In the genomic region with DNA sequence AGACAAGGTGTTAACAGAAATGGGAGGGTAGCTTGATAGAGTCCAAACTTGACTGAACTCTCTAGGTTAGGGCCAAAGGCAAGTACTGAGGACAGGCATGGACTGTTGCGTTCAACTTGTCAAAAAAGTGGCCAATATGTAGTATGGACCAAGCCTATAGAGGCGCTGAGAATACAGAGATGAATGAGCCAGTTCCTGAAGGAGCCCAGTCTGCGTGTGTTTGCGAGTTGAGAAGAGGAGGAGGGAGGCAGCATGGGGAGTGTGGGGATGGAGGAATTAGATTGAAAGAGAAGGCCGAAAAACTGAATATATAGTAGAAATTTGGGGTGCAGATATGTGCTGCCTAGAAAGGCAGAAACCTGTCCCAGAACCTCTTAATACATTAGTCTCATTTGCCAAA, we compare ENCODE assay signal across 1 cellular context.
TF ChIP-seq lines count a peak whose summit lies in the region.

No MANE protein-coding gene starts in this region.

TF ChIP-seq in IMR-90, 13 proteins besides CTCF, POLR2A, EP300 and RAD21:
- TF ChIP-seq, protein P1, sequence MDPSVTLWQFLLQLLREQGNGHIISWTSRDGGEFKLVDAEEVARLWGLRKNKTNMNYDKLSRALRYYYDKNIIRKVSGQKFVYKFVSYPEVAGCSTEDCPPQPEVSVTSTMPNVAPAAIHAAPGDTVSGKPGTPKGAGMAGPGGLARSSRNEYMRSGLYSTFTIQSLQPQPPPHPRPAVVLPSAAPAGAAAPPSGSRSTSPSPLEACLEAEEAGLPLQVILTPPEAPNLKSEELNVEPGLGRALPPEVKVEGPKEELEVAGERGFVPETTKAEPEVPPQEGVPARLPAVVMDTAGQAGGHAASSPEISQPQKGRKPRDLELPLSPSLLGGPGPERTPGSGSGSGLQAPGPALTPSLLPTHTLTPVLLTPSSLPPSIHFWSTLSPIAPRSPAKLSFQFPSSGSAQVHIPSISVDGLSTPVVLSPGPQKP (IDR thresholded peaks at IDR 0.05; ENCODE audit: borderline replicate concordance, low read depth, low read length): no peak
- TF ChIP-seq MXI1 (IDR thresholded peaks at IDR 0.05; ENCODE audit: borderline replicate concordance, low read depth, low read length): no peak
- no peak for TF ChIP-seq FOS (IDR thresholded peaks at IDR 0.05; ENCODE audit: low read depth, low read length)
- no peak for TF ChIP-seq BHLHE40 (IDR thresholded peaks at IDR 0.05; ENCODE audit: low read depth, low read length)
- TF ChIP-seq NFE2L2 (IDR thresholded peaks at IDR 0.05; ENCODE audit: low read depth, low read length): no peak
- TF ChIP-seq RCOR1 (IDR thresholded peaks at IDR 0.05; ENCODE audit: insufficient replicate concordance, low read length): no peak
- no peak for TF ChIP-seq MAZ (IDR thresholded peaks at IDR 0.05; ENCODE audit: borderline replicate concordance, low read depth, low read length)
TF ChIP-seq in IMR-90: peak in this region for 0.
